Comparison of ENCODE assay signal across 1 cellular context in genomic region chr1:9181990-9182783, GRCh38.
TF ChIP-seq lines count a peak whose summit lies in the region.

No MANE protein-coding gene starts in this region.

TF ChIP-seq in WTC11, 78 proteins besides CTCF, POLR2A, EP300 and RAD21 (continued from another document and continues in another):
- TF ChIP-seq AR (CRISPR knock-in tag; IDR thresholded peaks at IDR 0.05) (no peak), HMGXB4 (CRISPR knock-in tag; IDR thresholded peaks at IDR 0.05) (peak; percentile 28; the same call in 1 of the 2 replicates), SOX15 (CRISPR knock-in tag; IDR thresholded peaks at IDR 0.05) (no peak), NR2C2 (CRISPR knock-in tag; IDR thresholded peaks at IDR 0.05) (no peak), GTF2I (CRISPR knock-in tag; conservative IDR thresholded peaks at IDR 0.05) (no peak), ZNF423 (CRISPR knock-in tag; IDR thresholded peaks at IDR 0.05) (no peak), MLX (CRISPR knock-in tag; IDR thresholded peaks at IDR 0.05) (no peak), ZNF425 (CRISPR knock-in tag; conservative IDR thresholded peaks at IDR 0.05) (no peak), EMX1 (CRISPR knock-in tag; IDR thresholded peaks at IDR 0.05) (no peak), ZNF532 (CRISPR knock-in tag; IDR thresholded peaks at IDR 0.05; ENCODE audit: borderline replicate concordance) (no peak), FOXK1 (CRISPR knock-in tag; IDR thresholded peaks at IDR 0.05) (no peak), TEAD1 (CRISPR knock-in tag; IDR thresholded peaks at IDR 0.05) (no peak), ZSCAN18 (CRISPR knock-in tag; IDR thresholded peaks at IDR 0.05) (no peak), PREB (CRISPR knock-in tag; IDR thresholded peaks at IDR 0.05; ENCODE audit: borderline replicate concordance) (no peak), SMAD4 (CRISPR knock-in tag; IDR thresholded peaks at IDR 0.05) (no peak), ETV6 (CRISPR knock-in tag; IDR thresholded peaks at IDR 0.05) (peak; percentile 42; the same call in 1 of the 2 replicates), E2F5 (CRISPR knock-in tag; IDR thresholded peaks at IDR 0.05) (no peak), FOXP4 (CRISPR knock-in tag; IDR thresholded peaks at IDR 0.05) (peak; percentile 75; the same call in 1 of the 2 replicates), ZBTB43 (CRISPR knock-in tag; IDR thresholded peaks at IDR 0.05) (no peak), PRRX2 (CRISPR knock-in tag; IDR thresholded peaks at IDR 0.05) (no peak), AFF4 (CRISPR knock-in tag; IDR thresholded peaks at IDR 0.05; ENCODE audit: borderline replicate concordance) (no peak), ZNF281 (CRISPR knock-in tag; IDR thresholded peaks at IDR 0.05) (peak; percentile 58; the same call in 1 of the 2 replicates), JAZF1 (CRISPR knock-in tag; IDR thresholded peaks at IDR 0.05) (no peak)
